ENCODE assay signal across 8 cellular contexts in genomic region chr1:202143768-202144509, GRCh38. TPM values are rescaled to one million over a fixed set of nuclear protein-coding genes. Genes with fewer than 3 reads are reported as not detected.
DNase-seq lines count a peak whose midpoint lies in the region; ATAC-seq and TF ChIP-seq lines count a peak whose summit lies in the region.

No MANE protein-coding gene starts in this region.

- TF ChIP-seq CTCF in left ventricle myocardium inferior (IDR thresholded peaks at IDR 0.05; ENCODE audit: borderline replicate concordance) = no peak

- peak; percentile 29 for DNase-seq in NCI-H1092 treated with DMSO at 0.1 percent for 48 hours (lab: John Stamatoyannopoulos, UW)
- DNase-seq in NCI-H1092 (lab: John Stamatoyannopoulos, UW) = no peak
- peak; percentile 22 for DNase-seq in M059J (ENCODE audit: low read depth)
- DNase-seq in activated naive CD4-positive, alpha-beta T cell treated with anti-CD3 and anti-CD28 coated beads, Interleukin-2, amount 50 U/mL, for 16 hours = peak; percentile 36
- peak; percentile 48 for DNase-seq in left ventricle myocardium inferior
- peak; percentile 70 for DNase-seq in retina
- no peak for DNase-seq in MV-4-11 (lab: John Stamatoyannopoulos, UW)

- no peaks in the 10 kb centered on the region for H3K36me3 ChIP-seq in left ventricle myocardium inferior

- peak; percentile 40 for ATAC-seq in GM21737 (IDR thresholded peaks at IDR 0.05; ENCODE audit: unreplicated experiment)

- peak overlapping the region; percentile 95 for H3K4me3 ChIP-seq in left ventricle myocardium inferior

- peaks cover 50% of the 10 kb centered on the region for H3K4me1 ChIP-seq in left ventricle myocardium inferior

- no peaks in the 10 kb centered on the region for H3K9me3 ChIP-seq in left ventricle myocardium inferior (replicated peaks)

- H3K27me3 ChIP-seq in left ventricle myocardium inferior (ENCODE audit: low read depth) = no peaks in the 10 kb centered on the region

- intact Hi-C loops in left ventricle myocardium inferior (cut with micrococcal nuclease) = no loop called here

- H3K27ac ChIP-seq in left ventricle myocardium inferior (replicated peaks) = peak overlapping the region; percentile 95

RNA-seq across cellular contexts. Expression of gene ARL8A, which starts 0.6 kb away (rescaled TPM):
- total RNA-seq in M059J (2014; rRNA removed; shearing (Covaris generic)) = 15.3 and 24.7 TPM in 2 replicates
- total RNA-seq in left ventricle myocardium inferior = 64.7 TPM

RNA-seq across cellular contexts. Expression of gene PTPN7, which starts 16.5 kb away (rescaled TPM):
- total RNA-seq in M059J (2014; rRNA removed; shearing (Covaris generic)) = not detected in 2 replicates
- total RNA-seq in left ventricle myocardium inferior = 0.44 TPM

RNA-seq across cellular contexts. Expression of gene GPR37L1, which starts 21.2 kb away (rescaled TPM):
- total RNA-seq in M059J (2014; rRNA removed; shearing (Covaris generic)) = not detected in 2 replicates
- total RNA-seq in left ventricle myocardium inferior = 0.05 TPM

RNA-seq across cellular contexts. Expression of gene LGR6, which starts 49.7 kb away (rescaled TPM):
- total RNA-seq in M059J (2014; rRNA removed; shearing (Covaris generic)) = not detected in 2 replicates
- total RNA-seq in left ventricle myocardium inferior = 0.60 TPM

Comparison
In these comparisons a context has a peak if more than half of its experiments do, and no peak if none do; other contexts are left out.
1. DNase-seq: peak in NCI-H1092 treated with DMSO at 0.1 percent for 48 hours (single experiment), M059J (single experiment), activated naive CD4-positive, alpha-beta T cell treated with anti-CD3 and anti-CD28 coated beads, Interleukin-2, amount 50 U/mL, for 16 hours (single experiment), left ventricle myocardium inferior (single experiment) and retina (single experiment); none in NCI-H1092 (single experiment) and MV-4-11 (single experiment).